Comparison of ENCODE assay signal across 1 cellular context in genomic region chr3:192171213-192171612, GRCh38.
TF ChIP-seq lines count a peak whose summit lies in the region.

No MANE protein-coding gene starts in this region.

TF ChIP-seq in GM12878, 131 proteins besides CTCF, POLR2A, EP300 and RAD21 (continued from another document):
- TF ChIP-seq BHLHE40 (IDR thresholded peaks at IDR 0.05; ENCODE audit: borderline replicate concordance in 1 of 2, low read depth in 2 of 2, low read length in 1 of 2) (peak in 1 of 2 experiments; percentile 31; a peak in 1 of 4 replicates), ESRRA (IDR thresholded peaks at IDR 0.05; ENCODE audit: low read length) (no peak)
